ENCODE assay signal across 8 cellular contexts in genomic region chr2:238060542-238061309, GRCh38. TPM values are rescaled to one million over a fixed set of nuclear protein-coding genes. Genes with fewer than 3 reads are reported as not detected.
A peak's percentile ranks its signal among the peaks of the same experiment; 100 is the strongest.
DNase-seq lines count a peak whose midpoint lies in the region; ATAC-seq and TF ChIP-seq lines count a peak whose summit lies in the region.

Gene SCLY (plus strand): TSS chr2:238061001. CDS start chr2:238061055, 54 bp downstream.

- peak within 1 kb of the TSS; percentile 92 for H3K27ac ChIP-seq in parathyroid adenoma
- H3K27ac ChIP-seq in transverse colon, result peak within 1 kb of the TSS; percentile 91 to 94 (median 92)

- H3K79me2 ChIP-seq in parathyroid adenoma, result no peaks in the 10 kb centered on the region

- no peak for TF ChIP-seq EP300 in transverse colon (IDR thresholded peaks at IDR 0.05; ENCODE audit: low read depth)

- H3K27me3 ChIP-seq in parathyroid adenoma (ENCODE audit: control insufficient read depth, insufficient read depth, low read length) (no peaks in the 10 kb centered on the region), transverse colon (peaks cover 8% of the 10 kb centered on the region)

- H3K4me3 ChIP-seq in parathyroid adenoma (ENCODE audit: low read depth, low read length) (peak within 1 kb of the TSS; percentile 91), transverse colon (peak within 1 kb of the TSS; percentile 67 to 96 (median 87))

- DNase-seq in NCI-H1417 (lab: John Stamatoyannopoulos, UW) (peak; percentile 91 to 98 (median 98)), SW 1271 (lab: John Stamatoyannopoulos, UW) (peak; percentile 92 to 95), Right ventricle myocardium superior (peak; percentile 97), transverse colon (peak; percentile 97)
- DNase-seq in activated naive CD8-positive, alpha-beta T cell treated with anti-CD3 and anti-CD28 coated beads, Interleukin-2, amount 50 U/mL, for 16 hours (ENCODE audit: low read depth, low spot score), result peak; percentile 88

- H3K36me3 ChIP-seq in parathyroid adenoma (ENCODE audit: control insufficient read depth, insufficient read depth, low read length) (no peaks in the 10 kb centered on the region), transverse colon (no peaks in the 10 kb centered on the region)

- peak; percentile 71 for TF ChIP-seq POLR2A in GM10847 (IDR thresholded peaks at IDR 0.05; ENCODE audit: extremely low read depth, insufficient read length)
- TF ChIP-seq POLR2A in transverse colon (IDR thresholded peaks at IDR 0.05), result peak; percentile 82

- H3K9ac ChIP-seq in parathyroid adenoma, result peak within 1 kb of the TSS; percentile 73

- peak within 1 kb of the TSS; percentile 85 for H3K4me2 ChIP-seq in parathyroid adenoma (ENCODE audit: low read length)

- peaks cover 19% of the 10 kb centered on the region for H3K4me1 ChIP-seq in parathyroid adenoma
- peaks cover 5 to 21% (median 18%) of the 10 kb centered on the region in 4 donors for H3K4me1 ChIP-seq in transverse colon

- TF ChIP-seq CTCF in parathyroid adenoma (IDR thresholded peaks at IDR 0.05) (no peak), transverse colon (IDR thresholded peaks at IDR 0.05) (no peak)

- peak; percentile 96 for ATAC-seq in HG02678 (IDR thresholded peaks at IDR 0.05; ENCODE audit: unreplicated experiment)
- peak; percentile 99 for ATAC-seq in Right ventricle myocardium superior (ENCODE audit: poor library complexity)

- H2AFZ ChIP-seq in parathyroid adenoma, result peak within 1 kb of the TSS; percentile 99

- 1% methylated on average over 23 of the region's 97 CpGs; no CpG with 5 or more reads in 1 of the 2 donors for WGBS in transverse colon (ENCODE audit: low coverage in 1 of 2), 2 donors

- H3K9me3 ChIP-seq in parathyroid adenoma (ENCODE audit: control insufficient read depth, low read length) (no peaks in the 10 kb centered on the region), transverse colon (no peaks in the 10 kb centered on the region)

- intact Hi-C loops in Right ventricle myocardium superior (cut with DNase I) (loop anchor here (10.0 kb wide), 1 partner anchor 204 kb away; no protein-coding TSS in a partner anchor), transverse colon (cut with DNase I; ENCODE audit: low total_unique reads) (loop anchor here (5.0 kb wide), 1 partner anchor 203 kb away; the partner anchor contains the start of gene RAMP1)

- in situ Hi-C loops in transverse colon (cut with MboI; ENCODE audit: low pct_ligation_motif_present in 1 of 4, low pct_unique_long_range_greater_than_20kb in 1 of 4, low sequenced_read_pairs in 3 of 4), result no loop called here

RNA-seq across cellular contexts. Expression of gene SCLY, which starts in this region (rescaled TPM):
- total RNA-seq in Right ventricle myocardium superior, result 8.6 TPM
- 10 to 100 TPM in 3 of 4 donors, 1 to 10 TPM in 1; 9.4 to 24.3 (median 11.1) TPM for total RNA-seq in transverse colon

Comparison
In these comparisons a context has a peak if more than half of its experiments do, and no peak if none do; other contexts are left out.
1. Peak in every context shown above with its lines: DNase-seq, ATAC-seq, H3K4me3 ChIP-seq and H3K27ac ChIP-seq.